ENCODE assay signal across 1 cellular context in the genomic region with DNA sequence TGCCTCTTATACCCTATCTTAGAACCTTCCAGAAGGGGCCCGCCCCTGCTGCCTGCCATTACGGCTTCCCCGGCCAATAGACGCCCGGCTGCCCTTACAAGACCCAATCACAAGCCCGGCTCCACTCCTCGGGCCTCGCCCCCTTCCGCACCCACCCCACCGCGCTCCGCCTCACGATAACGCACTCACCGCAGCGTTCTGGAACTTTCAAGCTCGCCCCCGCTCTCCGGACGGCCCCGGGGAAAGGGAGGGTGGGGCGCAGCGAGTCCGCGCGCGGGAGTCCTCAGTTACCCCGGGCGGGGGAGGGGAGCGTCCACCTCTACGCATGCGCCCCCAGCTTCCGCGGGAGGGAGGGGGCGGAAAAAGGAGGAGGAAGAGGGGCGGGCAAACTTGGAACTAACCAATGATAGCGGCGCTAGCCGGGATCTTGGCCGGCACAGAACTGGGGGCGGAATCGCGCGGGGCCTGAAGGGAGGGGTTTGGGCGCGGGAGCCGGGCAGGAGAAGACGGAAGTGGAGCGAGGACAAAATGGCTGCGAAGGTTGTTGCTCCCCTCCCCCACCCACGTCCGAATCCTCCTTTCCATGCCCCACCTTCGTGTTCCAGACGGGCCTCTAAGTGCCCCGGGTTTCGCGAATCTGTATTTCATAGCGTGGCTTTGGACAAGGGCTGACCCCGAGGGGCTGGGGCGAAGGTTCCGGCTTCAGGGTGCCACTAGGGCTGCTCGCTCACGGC.
A peak's percentile ranks its signal among the peaks of the same experiment; 100 is the strongest.
TF ChIP-seq lines count a peak whose summit lies in the region.

No MANE protein-coding gene starts in this region.

TF ChIP-seq in HepG2, 621 proteins besides CTCF, POLR2A, EP300 and RAD21 (continued from another document):
- TF ChIP-seq, protein P1, sequence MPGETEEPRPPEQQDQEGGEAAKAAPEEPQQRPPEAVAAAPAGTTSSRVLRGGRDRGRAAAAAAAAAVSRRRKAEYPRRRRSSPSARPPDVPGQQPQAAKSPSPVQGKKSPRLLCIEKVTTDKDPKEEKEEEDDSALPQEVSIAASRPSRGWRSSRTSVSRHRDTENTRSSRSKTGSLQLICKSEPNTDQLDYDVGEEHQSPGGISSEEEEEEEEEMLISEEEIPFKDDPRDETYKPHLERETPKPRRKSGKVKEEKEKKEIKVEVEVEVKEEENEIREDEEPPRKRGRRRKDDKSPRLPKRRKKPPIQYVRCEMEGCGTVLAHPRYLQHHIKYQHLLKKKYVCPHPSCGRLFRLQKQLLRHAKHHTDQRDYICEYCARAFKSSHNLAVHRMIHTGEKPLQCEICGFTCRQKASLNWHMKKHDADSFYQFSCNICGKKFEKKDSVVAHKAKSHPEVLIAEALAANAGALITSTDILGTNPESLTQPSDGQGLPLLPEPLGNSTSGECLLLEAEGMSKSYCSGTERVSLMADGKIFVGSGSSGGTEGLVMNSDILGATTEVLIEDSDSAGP (CRISPR knock-in tag; IDR thresholded peaks at IDR 0.05; ENCODE audit: borderline replicate concordance): peak; percentile 66; the same call in 1 of the 2 replicates
- TF ChIP-seq NBN (conservative IDR thresholded peaks at IDR 0.05) (no peak), YY1 (IDR thresholded peaks at IDR 0.05; ENCODE audit: insufficient read depth, insufficient replicate concordance, low read depth, low read length) (peak; percentile 94), ARID2 (CRISPR knock-in tag; IDR thresholded peaks at IDR 0.05; ENCODE audit: borderline replicate concordance) (peak; percentile 65; the same call in 1 of the 2 replicates), KDM3A (CRISPR knock-in tag; IDR thresholded peaks at IDR 0.05; ENCODE audit: low read depth) (peak; percentile 73), HIVEP1 (CRISPR knock-in tag; IDR thresholded peaks at IDR 0.05) (0 out of 2 replicates have a peak, but pooled peaks have one; percentile 3), ZNF607 (CRISPR knock-in tag; IDR thresholded peaks at IDR 0.05; ENCODE audit: borderline replicate concordance) (peak; percentile 94), ZNF253 (CRISPR knock-in tag; IDR thresholded peaks at IDR 0.05; ENCODE audit: borderline replicate concordance) (no peak), PCBP1 (IDR thresholded peaks at IDR 0.05; ENCODE audit: borderline replicate concordance, low read depth, low read length) (peak; percentile 88; the same call in 1 of the 2 replicates), ZZZ3 (CRISPR knock-in tag; IDR thresholded peaks at IDR 0.05; ENCODE audit: borderline replicate concordance) (0 out of 2 replicates have a peak, but pooled peaks have one; percentile 45), AHR (CRISPR knock-in tag; IDR thresholded peaks at IDR 0.05) (peak; percentile 9; the same call in 1 of the 2 replicates), RARG (CRISPR knock-in tag; IDR thresholded peaks at IDR 0.05; ENCODE audit: low read depth) (no peak), SOX6 (IDR thresholded peaks at IDR 0.05) (no peak), SOX6 (CRISPR knock-in tag; IDR thresholded peaks at IDR 0.05) (no peak; the same call in 1 of the 2 replicates), KLF12 (CRISPR knock-in tag; IDR thresholded peaks at IDR 0.05; ENCODE audit: borderline replicate concordance) (peak; percentile 53; the same call in 1 of the 2 replicates), RXRA (CRISPR knock-in tag; IDR thresholded peaks at IDR 0.05) (peak; percentile 96), MTF1 (CRISPR knock-in tag; IDR thresholded peaks at IDR 0.05) (0 out of 2 replicates have a peak, but pooled peaks have one; percentile 64), KDM2A (CRISPR knock-in tag; IDR thresholded peaks at IDR 0.05; ENCODE audit: borderline replicate concordance, low read depth) (peak; percentile 74; the same call in 1 of the 2 replicates), ZNF83 (CRISPR knock-in tag; IDR thresholded peaks at IDR 0.05; ENCODE audit: borderline replicate concordance) (no peak), TAF1 (CRISPR knock-in tag; IDR thresholded peaks at IDR 0.05) (peak; percentile 63), FOXA1 (IDR thresholded peaks at IDR 0.05) (no peak), FOXA1 (CRISPR knock-in tag; IDR thresholded peaks at IDR 0.05) (0 out of 2 replicates have a peak, but pooled peaks have one; percentile 5), YEATS4 (CRISPR knock-in tag; IDR thresholded peaks at IDR 0.05; ENCODE audit: borderline replicate concordance) (peak; percentile 79; the same call in 1 of the 2 replicates), ZFX (CRISPR knock-in tag; IDR thresholded peaks at IDR 0.05; ENCODE audit: low read depth) (no peak)
- TF ChIP-seq, protein P2, sequence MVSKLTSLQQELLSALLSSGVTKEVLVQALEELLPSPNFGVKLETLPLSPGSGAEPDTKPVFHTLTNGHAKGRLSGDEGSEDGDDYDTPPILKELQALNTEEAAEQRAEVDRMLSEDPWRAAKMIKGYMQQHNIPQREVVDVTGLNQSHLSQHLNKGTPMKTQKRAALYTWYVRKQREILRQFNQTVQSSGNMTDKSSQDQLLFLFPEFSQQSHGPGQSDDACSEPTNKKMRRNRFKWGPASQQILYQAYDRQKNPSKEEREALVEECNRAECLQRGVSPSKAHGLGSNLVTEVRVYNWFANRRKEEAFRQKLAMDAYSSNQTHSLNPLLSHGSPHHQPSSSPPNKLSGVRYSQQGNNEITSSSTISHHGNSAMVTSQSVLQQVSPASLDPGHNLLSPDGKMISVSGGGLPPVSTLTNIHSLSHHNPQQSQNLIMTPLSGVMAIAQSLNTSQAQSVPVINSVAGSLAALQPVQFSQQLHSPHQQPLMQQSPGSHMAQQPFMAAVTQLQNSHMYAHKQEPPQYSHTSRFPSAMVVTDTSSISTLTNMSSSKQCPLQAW (CRISPR knock-in tag; IDR thresholded peaks at IDR 0.05): peak; percentile 52; the same call in 1 of the 2 replicates
- TF ChIP-seq, protein P3, sequence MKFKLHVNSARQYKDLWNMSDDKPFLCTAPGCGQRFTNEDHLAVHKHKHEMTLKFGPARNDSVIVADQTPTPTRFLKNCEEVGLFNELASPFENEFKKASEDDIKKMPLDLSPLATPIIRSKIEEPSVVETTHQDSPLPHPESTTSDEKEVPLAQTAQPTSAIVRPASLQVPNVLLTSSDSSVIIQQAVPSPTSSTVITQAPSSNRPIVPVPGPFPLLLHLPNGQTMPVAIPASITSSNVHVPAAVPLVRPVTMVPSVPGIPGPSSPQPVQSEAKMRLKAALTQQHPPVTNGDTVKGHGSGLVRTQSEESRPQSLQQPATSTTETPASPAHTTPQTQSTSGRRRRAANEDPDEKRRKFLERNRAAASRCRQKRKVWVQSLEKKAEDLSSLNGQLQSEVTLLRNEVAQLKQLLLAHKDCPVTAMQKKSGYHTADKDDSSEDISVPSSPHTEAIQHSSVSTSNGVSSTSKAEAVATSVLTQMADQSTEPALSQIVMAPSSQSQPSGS (CRISPR knock-in tag; IDR thresholded peaks at IDR 0.05): no peak; the same call in 1 of the 2 replicates
- TF ChIP-seq, protein P4, sequence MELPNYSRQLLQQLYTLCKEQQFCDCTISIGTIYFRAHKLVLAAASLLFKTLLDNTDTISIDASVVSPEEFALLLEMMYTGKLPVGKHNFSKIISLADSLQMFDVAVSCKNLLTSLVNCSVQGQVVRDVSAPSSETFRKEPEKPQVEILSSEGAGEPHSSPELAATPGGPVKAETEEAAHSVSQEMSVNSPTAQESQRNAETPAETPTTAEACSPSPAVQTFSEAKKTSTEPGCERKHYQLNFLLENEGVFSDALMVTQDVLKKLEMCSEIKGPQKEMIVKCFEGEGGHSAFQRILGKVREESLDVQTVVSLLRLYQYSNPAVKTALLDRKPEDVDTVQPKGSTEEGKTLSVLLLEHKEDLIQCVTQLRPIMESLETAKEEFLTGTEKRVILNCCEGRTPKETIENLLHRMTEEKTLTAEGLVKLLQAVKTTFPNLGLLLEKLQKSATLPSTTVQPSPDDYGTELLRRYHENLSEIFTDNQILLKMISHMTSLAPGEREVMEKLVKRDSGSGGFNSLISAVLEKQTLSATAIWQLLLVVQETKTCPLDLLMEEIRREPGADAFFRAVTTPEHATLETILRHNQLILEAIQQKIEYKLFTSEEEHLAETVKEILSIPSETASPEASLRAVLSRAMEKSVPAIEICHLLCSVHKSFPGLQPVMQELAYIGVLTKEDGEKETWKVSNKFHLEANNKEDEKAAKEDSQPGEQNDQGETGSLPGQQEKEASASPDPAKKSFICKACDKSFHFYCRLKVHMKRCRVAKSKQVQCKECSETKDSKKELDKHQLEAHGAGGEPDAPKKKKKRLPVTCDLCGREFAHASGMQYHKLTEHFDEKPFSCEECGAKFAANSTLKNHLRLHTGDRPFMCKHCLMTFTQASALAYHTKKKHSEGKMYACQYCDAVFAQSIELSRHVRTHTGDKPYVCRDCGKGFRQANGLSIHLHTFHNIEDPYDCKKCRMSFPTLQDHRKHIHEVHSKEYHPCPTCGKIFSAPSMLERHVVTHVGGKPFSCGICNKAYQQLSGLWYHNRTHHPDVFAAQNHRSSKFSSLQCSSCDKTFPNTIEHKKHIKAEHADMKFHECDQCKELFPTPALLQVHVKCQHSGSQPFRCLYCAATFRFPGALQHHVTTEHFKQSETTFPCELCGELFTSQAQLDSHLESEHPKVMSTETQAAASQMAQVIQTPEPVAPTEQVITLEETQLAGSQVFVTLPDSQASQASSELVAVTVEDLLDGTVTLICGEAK (IDR thresholded peaks at IDR 0.05): no peak
- TF ChIP-seq, protein P4 (CRISPR knock-in tag; IDR thresholded peaks at IDR 0.05): peak; percentile 70
TF ChIP-seq in HepG2: peak in this region for 201.
